In genomic region chr11:78022397-78023396, GRCh38 we compare ENCODE assay signal across 1 cellular context.
TF ChIP-seq lines count a peak whose summit lies in the region.

Gene KCTD14 (minus strand): TSS chr11:78023276. CDS start chr11:78023249, 27 bp downstream.

TF ChIP-seq in HepG2, 621 proteins besides CTCF, POLR2A, EP300 and RAD21 (continued from another document and continues in another):
- TF ChIP-seq MXD3 (CRISPR knock-in tag; IDR thresholded peaks at IDR 0.05) (0 out of 2 replicates have a peak, but pooled peaks have one; percentile 57), YEATS4 (CRISPR knock-in tag; IDR thresholded peaks at IDR 0.05; ENCODE audit: borderline replicate concordance) (no peak), ZNF430 (CRISPR knock-in tag; IDR thresholded peaks at IDR 0.05) (peak; percentile 61; the same call in 1 of the 2 replicates), SALL2 (CRISPR knock-in tag; IDR thresholded peaks at IDR 0.05) (peak; percentile 48; the same call in 1 of the 2 replicates), NRL (CRISPR knock-in tag; IDR thresholded peaks at IDR 0.05; ENCODE audit: borderline replicate concordance) (peak; percentile 69), TRIM24 (CRISPR knock-in tag; IDR thresholded peaks at IDR 0.05) (no peak), ZFY (CRISPR knock-in tag; IDR thresholded peaks at IDR 0.05) (peak; percentile 67), ATF7-NPFF (CRISPR knock-in tag; IDR thresholded peaks at IDR 0.05; ENCODE audit: low read depth) (peak; percentile 63; the same call in 1 of the 2 replicates), PRPF4 (IDR thresholded peaks at IDR 0.05; ENCODE audit: low read depth, low read length, poor library complexity, severe bottlenecking) (no peak), ZNF232 (CRISPR knock-in tag; IDR thresholded peaks at IDR 0.05; ENCODE audit: borderline replicate concordance) (no peak; the same call in 1 of the 2 replicates), ZNF800 (CRISPR knock-in tag; IDR thresholded peaks at IDR 0.05) (0 out of 2 replicates have a peak, but pooled peaks have one; percentile 34), DBP (CRISPR knock-in tag; IDR thresholded peaks at IDR 0.05; ENCODE audit: not compliant biosample characterization) (no peak), BATF2 (CRISPR knock-in tag; IDR thresholded peaks at IDR 0.05) (no peak), ARID2 (CRISPR knock-in tag; IDR thresholded peaks at IDR 0.05; ENCODE audit: borderline replicate concordance) (no peak), GABPB1 (CRISPR knock-in tag; IDR thresholded peaks at IDR 0.05) (peak; percentile 92), ZNF780A (CRISPR knock-in tag; IDR thresholded peaks at IDR 0.05) (no peak; the same call in 1 of the 2 replicates), TBX3 (IDR thresholded peaks at IDR 0.05; ENCODE audit: borderline replicate concordance) (no peak), PHF5A (CRISPR knock-in tag; IDR thresholded peaks at IDR 0.05; ENCODE audit: low read depth, unreplicated experiment) (no peak), ATAD3A (CRISPR knock-in tag; IDR thresholded peaks at IDR 0.05) (no peak), HNF4G (IDR thresholded peaks at IDR 0.05; ENCODE audit: borderline replicate concordance, low read depth, low read length) (no peak), HNF4G (CRISPR knock-in tag; IDR thresholded peaks at IDR 0.05; ENCODE audit: borderline replicate concordance, low read depth) (no peak), ZNF687 (CRISPR knock-in tag; IDR thresholded peaks at IDR 0.05) (peak; percentile 99), RORA (CRISPR knock-in tag; IDR thresholded peaks at IDR 0.05) (no peak), POLR2AphosphoS5 (IDR thresholded peaks at IDR 0.05; ENCODE audit: low read depth, low read length) (peak; percentile 73), REST (IDR thresholded peaks at IDR 0.05; ENCODE audit: borderline replicate concordance in 1 of 2, low read depth in 1 of 2, low read length in 2 of 2) (peak in 1 of 2 experiments; percentile 63; a peak in 3 of 4 replicates), ZNF724P (CRISPR knock-in tag; IDR thresholded peaks at IDR 0.05; ENCODE audit: borderline replicate concordance) (no peak), ZNF275 (CRISPR knock-in tag; IDR thresholded peaks at IDR 0.05; ENCODE audit: borderline replicate concordance) (no peak), ZKSCAN1 (IDR thresholded peaks at IDR 0.05; ENCODE audit: low read length) (no peak), ZFP36 (IDR thresholded peaks at IDR 0.05; ENCODE audit: borderline replicate concordance, low read depth, low read length, partially characterized antibody) (no peak), ZNF749 (CRISPR knock-in tag; IDR thresholded peaks at IDR 0.05; ENCODE audit: borderline replicate concordance) (no peak), JUN (CRISPR knock-in tag; IDR thresholded peaks at IDR 0.05) (0 out of 2 replicates have a peak, but pooled peaks have one; percentile 37), ZNF468 (CRISPR knock-in tag; IDR thresholded peaks at IDR 0.05) (0 out of 2 replicates have a peak, but pooled peaks have one; percentile 67), POLR2AphosphoS2 (IDR thresholded peaks at IDR 0.05; ENCODE audit: low read depth, low read length) (no peak), ZNF562 (CRISPR knock-in tag; IDR thresholded peaks at IDR 0.05; ENCODE audit: borderline replicate concordance) (no peak), ZSCAN25 (CRISPR knock-in tag; IDR thresholded peaks at IDR 0.05) (0 out of 2 replicates have a peak, but pooled peaks have one; percentile 48), PHF21A (CRISPR knock-in tag; IDR thresholded peaks at IDR 0.05) (peak; percentile 69), SSRP1 (CRISPR knock-in tag; IDR thresholded peaks at IDR 0.05) (no peak), ZMYM3 (CRISPR knock-in tag; IDR thresholded peaks at IDR 0.05) (peak; percentile 71; the same call in 1 of the 2 replicates), ZBTB7B (CRISPR knock-in tag; IDR thresholded peaks at IDR 0.05) (peak; percentile 92), ZNF598 (CRISPR knock-in tag; IDR thresholded peaks at IDR 0.05; ENCODE audit: borderline replicate concordance) (no peak; the same call in 1 of the 2 replicates), ZSCAN29 (CRISPR knock-in tag; conservative IDR thresholded peaks at IDR 0.05) (peak; percentile 89), MAFK (conservative IDR thresholded peaks at IDR 0.05 in 1 of 2, IDR thresholded peaks at IDR 0.05 in 1 of 2; ENCODE audit: low read length in 2 of 2) (no peak), XBP1 (CRISPR knock-in tag; IDR thresholded peaks at IDR 0.05) (no peak), ZNF44 (CRISPR knock-in tag; IDR thresholded peaks at IDR 0.05) (0 out of 2 replicates have a peak, but pooled peaks have one; percentile 41), TCF7 (IDR thresholded peaks at IDR 0.05; ENCODE audit: low read depth) (no peak), ZNF143 (CRISPR knock-in tag; IDR thresholded peaks at IDR 0.05) (no peak), IKZF1 (IDR thresholded peaks at IDR 0.05) (no peak), ZNF276 (CRISPR knock-in tag; IDR thresholded peaks at IDR 0.05; ENCODE audit: low read depth) (no peak), ZNF331 (CRISPR knock-in tag; IDR thresholded peaks at IDR 0.05) (peak; percentile 43; the same call in 1 of the 2 replicates), ZNF619 (CRISPR knock-in tag; IDR thresholded peaks at IDR 0.05) (no peak), PREB (CRISPR knock-in tag; IDR thresholded peaks at IDR 0.05) (no peak), TEAD3 (CRISPR knock-in tag; optimal IDR thresholded peaks at IDR 0.05; ENCODE audit: borderline replicate concordance) (peak; percentile 38)
